9 cellular contexts compared by ENCODE assay signal in genomic region chr5:33299621-33300208, GRCh38.
DNase-seq lines count a peak whose midpoint lies in the region; ATAC-seq and TF ChIP-seq lines count a peak whose summit lies in the region.
"Had no signal": no experiment of that assay in that cellular context is flagged by ENCODE, and none has a peak within 500 bp of the region (broad histone marks: within the 10 kb centered on the region; RNA-seq: fewer than 3 reads in every experiment).

No MANE protein-coding gene starts in this region.

- TF ChIP-seq CTCF in GM23338 (conservative IDR thresholded peaks at IDR 0.05; ENCODE audit: low read depth in 2 of 2) (peak; percentile 56 to 67), MM.1S (IDR thresholded peaks at IDR 0.05; ENCODE audit: low read length) (peak; percentile 52), upper lobe of right lung (IDR thresholded peaks at IDR 0.05) (peak; percentile 42)

- H3K4me2 ChIP-seq in GM23338 (no peak overlapping the region), MM.1S (ENCODE audit: low read depth, low read length) (peak overlapping the region; percentile 28; the same call in 1 of the 2 replicates)

- ATAC-seq in GM23338 (peak; percentile 52), upper lobe of right lung (peak; percentile 82)

- H3K9me3 ChIP-seq in MM.1S (replicated peaks; ENCODE audit: insufficient read depth, low read length) = no peaks in the 10 kb centered on the region
- H3K9me3 ChIP-seq in upper lobe of right lung = no peaks in the 10 kb centered on the region

- H4K20me1 ChIP-seq in GM23338 (replicated peaks; ENCODE audit: insufficient read depth) (no peaks in the 10 kb centered on the region), MM.1S (ENCODE audit: insufficient read depth, low read length) (no peaks in the 10 kb centered on the region)

- H3K27me3 ChIP-seq in GM23338 (ENCODE audit: insufficient read depth) = no peaks in the 10 kb centered on the region
- H3K27me3 ChIP-seq in MM.1S (replicated peaks; ENCODE audit: insufficient read depth, low read length) = no peaks in the 10 kb centered on the region
- H3K27me3 ChIP-seq in upper lobe of right lung = no peaks in the 10 kb centered on the region

- H3K4me3 ChIP-seq in GM23338 = no peak overlapping the region
- no peak overlapping the region for H3K4me3 ChIP-seq in MM.1S (ENCODE audit: low read length)
- no peak overlapping the region for H3K4me3 ChIP-seq in upper lobe of right lung

- intact Hi-C loops in upper lobe of right lung (cut with DNase I) = no loop called here

- H3K36me3 Mint-ChIP-seq in GM23338 (ENCODE audit: low read depth) = no peaks in the 10 kb centered on the region
- H3K36me3 Mint-ChIP-seq: activated naive CD8-positive, alpha-beta T cell had no signal

- H3K4me1 Mint-ChIP-seq in GM23338 = peaks cover 5% of the 10 kb centered on the region

- no peaks in the 10 kb centered on the region for H3K9me3 Mint-ChIP-seq in GM23338

- H2AFZ ChIP-seq in GM23338 (no peak overlapping the region), MM.1S (ENCODE audit: low read length) (0 out of 2 replicates have a peak overlapping the region, but pooled peaks have one; percentile 7)

- peaks cover 1% of the 10 kb centered on the region for H3K27me3 Mint-ChIP-seq in GM23338 (ENCODE audit: insufficient read depth, low read depth, poor library complexity)
- H3K27me3 Mint-ChIP-seq: activated naive CD8-positive, alpha-beta T cell had no signal

- H3F3A ChIP-seq in GM23338 (replicated peaks; ENCODE audit: low read depth) (no peaks in the 10 kb centered on the region), MM.1S (ENCODE audit: insufficient read depth, low read length) (no peaks in the 10 kb centered on the region)

- no peaks in the 10 kb centered on the region for H3K36me3 ChIP-seq in GM23338 (ENCODE audit: insufficient read depth)
- no peaks in the 10 kb centered on the region for H3K36me3 ChIP-seq in MM.1S (replicated peaks; ENCODE audit: insufficient read depth, low read length)
- H3K36me3 ChIP-seq in upper lobe of right lung = no peaks in the 10 kb centered on the region

- H3K27ac ChIP-seq in GM23338 (ENCODE audit: low read depth) = no peak overlapping the region
- no peak overlapping the region for H3K27ac ChIP-seq in MM.1S (ENCODE audit: low read length)
- H3K27ac ChIP-seq in upper lobe of right lung = no peak overlapping the region

- no peak overlapping the region for H3K27ac Mint-ChIP-seq in GM23338
- H3K27ac Mint-ChIP-seq: activated naive CD8-positive, alpha-beta T cell had no signal

- no peak overlapping the region for H3K9ac ChIP-seq in MM.1S (ENCODE audit: low read length)

- H3K9me2 ChIP-seq in GM23338 (ENCODE audit: insufficient read depth) (no peaks in the 10 kb centered on the region), MM.1S (replicated peaks; ENCODE audit: insufficient read depth, low read length) (no peaks in the 10 kb centered on the region)

- H3K4me1 ChIP-seq in GM23338 (ENCODE audit: insufficient read depth) (no peaks in the 10 kb centered on the region), MM.1S (ENCODE audit: low read length) (peaks cover 7% of the 10 kb centered on the region; the same call in 1 of the 2 replicates), upper lobe of right lung (peaks cover 14% of the 10 kb centered on the region)

- no peaks in the 10 kb centered on the region for H3K79me2 ChIP-seq in GM23338 (replicated peaks; ENCODE audit: insufficient read depth)
- H3K79me2 ChIP-seq in MM.1S (ENCODE audit: low read length) = no peaks in the 10 kb centered on the region

- peak; percentile 13 for DNase-seq in NCI-H1092 treated with DMSO at 0.1 percent for 48 hours (lab: John Stamatoyannopoulos, UW)
- DNase-seq in NCI-H1092 (lab: John Stamatoyannopoulos, UW) = no peak
- DNase-seq in GM23338 (ENCODE audit: low spot score) = peak; percentile 44
- peak; percentile 45 for DNase-seq in MM.1S
- DNase-seq in astrocyte of the hippocampus (ENCODE audit: low read depth, low spot score) = peak; percentile 69
- DNase-seq in kidney glomerular epithelial cell (lab: John Stamatoyannopoulos, UW) = peak; percentile 74
- no peak for DNase-seq in upper lobe of right lung
- no peak for DNase-seq in effector CD4-positive, alpha-beta T cell

- H3K4me3 Mint-ChIP-seq in GM23338 = no peak overlapping the region
- H3K4me3 Mint-ChIP-seq: activated naive CD8-positive, alpha-beta T cell had no signal

TF ChIP-seq in GM23338, 12 proteins besides CTCF, POLR2A, EP300 and RAD21 (continues in another document):
- no peak for TF ChIP-seq CREB1 (CRISPR knock-in tag; IDR thresholded peaks at IDR 0.05; ENCODE audit: low read depth)
- no peak for TF ChIP-seq ZNF331 (CRISPR knock-in tag; IDR thresholded peaks at IDR 0.05; ENCODE audit: low read depth)
- TF ChIP-seq POLR2AphosphoS5 (IDR thresholded peaks at IDR 0.05; ENCODE audit: low read depth) = no peak
- TF ChIP-seq JUNB (IDR thresholded peaks at IDR 0.05; ENCODE audit: unreplicated experiment) = no peak
- TF ChIP-seq ZNF462 (CRISPR knock-in tag; IDR thresholded peaks at IDR 0.05) = no peak
- TF ChIP-seq ETS1 (IDR thresholded peaks at IDR 0.05) = no peak
- TF ChIP-seq STAT1 (IDR thresholded peaks at IDR 0.05; ENCODE audit: unreplicated experiment) = no peak
- TF ChIP-seq EZH2 (IDR thresholded peaks at IDR 0.05; ENCODE audit: low read depth, unreplicated experiment) = no peak

Comparison
In these comparisons a context has a peak if more than half of its experiments do, and no peak if none do; other contexts are left out.
1. DNase-seq: peak in NCI-H1092 treated with DMSO at 0.1 percent for 48 hours (single experiment), GM23338 (single experiment), MM.1S (single experiment), astrocyte of the hippocampus (single experiment) and kidney glomerular epithelial cell (single experiment); none in NCI-H1092 (single experiment), upper lobe of right lung (single experiment) and effector CD4-positive, alpha-beta T cell (single experiment).
2. Peak in every context shown above with its lines, with median percentiles within 50 percentile points of each other: CTCF ChIP-seq.